19 cellular contexts compared by ENCODE assay signal in the genomic region with DNA sequence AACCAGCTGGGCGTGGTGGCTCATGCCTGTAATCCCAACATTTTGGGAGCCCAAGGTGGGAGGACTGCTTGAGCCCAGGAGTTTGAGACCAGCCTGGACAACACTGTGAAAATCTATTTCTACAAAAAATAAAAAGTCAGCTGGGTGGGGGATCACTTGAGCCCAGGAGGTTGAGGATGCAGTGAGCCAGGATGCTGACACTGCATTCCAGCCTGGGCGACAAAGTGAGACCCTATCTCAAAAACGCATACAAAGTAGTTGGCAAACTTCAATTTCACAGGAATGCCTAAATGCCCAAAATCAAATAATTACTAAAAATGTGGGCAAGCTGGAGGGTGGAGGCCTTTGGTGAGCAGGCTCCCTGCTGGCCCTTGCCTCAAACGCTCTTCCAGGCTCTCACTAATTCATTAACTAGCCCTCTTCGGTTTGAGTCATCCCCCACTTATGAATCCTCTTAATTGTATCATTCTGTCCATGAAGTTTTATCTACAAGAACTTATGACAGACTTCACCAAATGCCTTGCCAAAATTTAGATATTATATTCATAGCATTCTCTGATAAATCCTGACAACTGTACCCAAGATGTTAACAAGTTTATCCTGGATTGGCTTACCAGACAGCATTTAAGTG.
DNase-seq lines count a peak whose midpoint lies in the region; TF ChIP-seq lines count a peak whose summit lies in the region.
"Had no signal": no experiment of that assay in that cellular context is flagged by ENCODE, and none has a peak within 500 bp of the region (broad histone marks: within the 10 kb centered on the region; RNA-seq: fewer than 3 reads in every experiment).

No MANE protein-coding gene starts in this region.

- peak overlapping the region; percentile 68 to 72 for H3K27ac ChIP-seq in prostate gland
- no peak overlapping the region for H3K27ac ChIP-seq in CD4-positive, alpha-beta memory T cell (ENCODE audit: low read depth, low read length)
- H3K27ac ChIP-seq: 22Rv1 had no signal

- 81% methylated on average over 5 of the region's 5 CpGs for WGBS in prostate gland

- H3K36me3 ChIP-seq in GM06990 (ENCODE audit: control insufficient read depth, insufficient read depth, low read length) (peaks cover 4% of the 10 kb centered on the region; the same call in 1 of the 2 replicates), prostate gland (no peaks in the 10 kb centered on the region)
- H3K36me3 ChIP-seq in CD4-positive, alpha-beta memory T cell (ENCODE audit: insufficient read depth, low read length) = peaks cover 12% of the 10 kb centered on the region
- H3K36me3 ChIP-seq: HAP-1 had no signal

- POLR2A ChIA-PET in CD4-positive, alpha-beta memory T cell (lab: Charles Lee; ENCODE audit: partially characterized antibody) = interaction anchor here (1.8 kb wide), 1 partner anchor 75 kb away, joined by 6 read pairs; no protein-coding TSS in a partner anchor

- H3K4me1 ChIP-seq in prostate gland (replicated peaks) = peaks cover 9% of the 10 kb centered on the region
- peaks cover 8% of the 10 kb centered on the region for H3K4me1 ChIP-seq in CD4-positive, alpha-beta memory T cell (ENCODE audit: insufficient read depth, low read length)
- H3K4me1 ChIP-seq: HAP-1 had no signal

- peaks cover 11 to 20% (median 12%) of the 10 kb centered on the region in 4 donors for H3K4me1 Mint-ChIP-seq in CD4-positive, alpha-beta memory T cell

- H3K27me3 ChIP-seq in GM06990 (replicated peaks; ENCODE audit: control insufficient read depth, insufficient read depth, low read length) (no peaks in the 10 kb centered on the region), prostate gland (replicated peaks; ENCODE audit: insufficient read depth) (no peaks in the 10 kb centered on the region)
- no peaks in the 10 kb centered on the region for H3K27me3 ChIP-seq in CD4-positive, alpha-beta memory T cell (ENCODE audit: insufficient read depth, low read length)

- CTCF ChIA-PET in CD4-positive, alpha-beta memory T cell (lab: Charles Lee; ENCODE audit: partially characterized antibody) = no interaction called here

- no peak for TF ChIP-seq POLR2A in prostate gland (IDR thresholded peaks at IDR 0.05)

- no peak overlapping the region for H3K4me3 ChIP-seq in GM06990 (replicated peaks; ENCODE audit: low read depth, low read length)
- H3K4me3 ChIP-seq in prostate gland = no peak overlapping the region
- H3K4me3 ChIP-seq in CD4-positive, alpha-beta memory T cell (ENCODE audit: low read length in 2 of 2) = no peak overlapping the region
- H3K4me3 ChIP-seq: HAP-1 had no signal

- H3K9me3 ChIP-seq in prostate gland = no peaks in the 10 kb centered on the region
- H3K9me3 ChIP-seq in CD4-positive, alpha-beta memory T cell (ENCODE audit: control insufficient read depth in 1 of 2, low read length in 2 of 2) = no peaks in the 10 kb centered on the region
- H3K9me3 ChIP-seq: HAP-1 had no signal

- peak; percentile 7 for DNase-seq in NCI-H82 (lab: John Stamatoyannopoulos, UW)
- no peak for DNase-seq in NCI-H82 treated with DMSO at 0.1 percent for 48 hours (lab: John Stamatoyannopoulos, UW; ENCODE audit: unreplicated experiment)
- peak; percentile 23 for DNase-seq in GM06990 (ENCODE audit: extremely low read depth, insufficient read length)
- peak; percentile 35 for DNase-seq in amniotic epithelial cell (ENCODE audit: low read depth)
- no peak for DNase-seq in prostate gland (ENCODE audit: low spot score)
- DNase-seq in HT-29 (ENCODE audit: low spot score) = no peak
- no peak for DNase-seq in stimulated activated CD4-positive, alpha-beta T cell treated with anti-CD3 and anti-CD28 coated beads, Interleukin-2, amount 100 ng/mL, for 48 hours
- no peak for DNase-seq in CD4-positive, alpha-beta memory T cell
- DNase-seq: activated CD4-positive, alpha-beta T cell treated with anti-CD3 and anti-CD28 coated beads, Interleukin-2, amount 50 U/mL, for 48 hours; GDM1; left cardiac atrium; naive thymus-derived CD4-positive, alpha-beta T cell; NCI-H187; NCI-H526 treated with DMSO at 0.1 percent for 48 hours; stimulated activated CD4-positive, alpha-beta T cell treated with anti-CD3 and anti-CD28 coated beads, Interleukin-4, amount 100 ng/mL, for 1 hour had no signal

- H3K4me3 Mint-ChIP-seq in CD4-positive, alpha-beta memory T cell = no peak overlapping the region
- H3K4me3 Mint-ChIP-seq: activated naive CD4-positive, alpha-beta T cell treated with anti-CD3 and anti-CD28 coated beads for 36 hours; central memory CD8-positive, alpha-beta T cell had no signal

- H3K36me3 Mint-ChIP-seq in CD4-positive, alpha-beta memory T cell = peaks cover 29 to 36% of the 10 kb centered on the region in 2 donors

- H3K9me3 Mint-ChIP-seq in CD4-positive, alpha-beta memory T cell = no peaks in the 10 kb centered on the region
- H3K9me3 Mint-ChIP-seq: activated naive CD4-positive, alpha-beta T cell treated with anti-CD3 and anti-CD28 coated beads for 36 hours; central memory CD8-positive, alpha-beta T cell had no signal

- H3K27me3 Mint-ChIP-seq in CD4-positive, alpha-beta memory T cell = no peaks in the 10 kb centered on the region
- H3K27me3 Mint-ChIP-seq: central memory CD8-positive, alpha-beta T cell; naive thymus-derived CD4-positive, alpha-beta T cell had no signal

- TF ChIP-seq CTCF in GM06990 (IDR thresholded peaks at IDR 0.05; ENCODE audit: insufficient read depth, low read length, poor library complexity, severe bottlenecking) = no peak
- TF ChIP-seq CTCF in prostate gland (IDR thresholded peaks at IDR 0.05) = no peak

- no peak overlapping the region for H3K27ac Mint-ChIP-seq in CD4-positive, alpha-beta memory T cell

- intact Hi-C loops in prostate gland (cut with DNase I) = no loop called here
- intact Hi-C loops in CD4-positive, alpha-beta memory T cell (cut with micrococcal nuclease) = loop anchor here (5.0 kb wide), 1 partner anchor 132 kb away; no protein-coding TSS in a partner anchor

Comparison
In these comparisons a context has a peak if more than half of its experiments do, and no peak if none do; other contexts are left out.
1. DNase-seq: peak in NCI-H82 (single experiment), GM06990 (single experiment) and amniotic epithelial cell (single experiment); none in NCI-H82 treated with DMSO at 0.1 percent for 48 hours (single experiment), prostate gland (single experiment), HT-29 (single experiment), stimulated activated CD4-positive, alpha-beta T cell treated with anti-CD3 and anti-CD28 coated beads, Interleukin-2, amount 100 ng/mL, for 48 hours (0 of 2) and CD4-positive, alpha-beta memory T cell (0 of 5).